Comparison of ENCODE assay signal across 9 cellular contexts in genomic region chr15:41559239-41559488, GRCh38. TPM values are rescaled to one million over a fixed set of nuclear protein-coding genes. Genes with fewer than 3 reads are reported as not detected.
DNase-seq lines count a peak whose midpoint lies in the region; ATAC-seq and TF ChIP-seq lines count a peak whose summit lies in the region.
"Had no signal": no experiment of that assay in that cellular context is flagged by ENCODE, and none has a peak within 500 bp of the region (broad histone marks: within the 10 kb centered on the region; RNA-seq: fewer than 3 reads in every experiment).

No MANE protein-coding gene starts in this region.

- in situ Hi-C loops in gastrocnemius medialis (cut with MboI; ENCODE audit: low sequenced_read_pairs in 4 of 4), result no loop called here

- H3K27ac ChIP-seq in SU-DHL-6 (ENCODE audit: low read depth, low read length) (no peak overlapping the region), left ventricle myocardium inferior (replicated peaks) (peak overlapping the region; percentile 76), gastrocnemius medialis (no peak overlapping the region)

- no peaks in the 10 kb centered on the region for H3K9me2 ChIP-seq in SU-DHL-6 (replicated peaks; ENCODE audit: insufficient read depth, low read length)

- no peak for DNase-seq in left ventricle myocardium inferior
- DNase-seq in gastrocnemius medialis, result no peak
- DNase-seq in NCI-H1694 (lab: John Stamatoyannopoulos, UW), result no peak
- no peak for DNase-seq in activated naive CD4-positive, alpha-beta T cell treated with Interleukin-2 at 50 U/mL for 16 hours
- DNase-seq: NCI-H187 treated with DMSO at 0.1 percent for 48 hours had no signal

- intact Hi-C loops in left ventricle myocardium inferior (cut with micrococcal nuclease) (no loop called here), gastrocnemius medialis (cut with DNase I; ENCODE audit: low total_unique reads) (loop anchor here (2.0 to 5.0 kb wide), 4 partner anchors 26 to 253 kb away; partner anchors contain the start of gene MGA)

- peak overlapping the region; percentile 57 for H3K4me2 ChIP-seq in SU-DHL-6 (ENCODE audit: low read depth, low read length, poor library complexity, severe bottlenecking)

- no peak for TF ChIP-seq CTCF in SU-DHL-6 (IDR thresholded peaks at IDR 0.05; ENCODE audit: insufficient read depth, low read length, poor library complexity, severe bottlenecking)
- no peak for TF ChIP-seq CTCF in left ventricle myocardium inferior (IDR thresholded peaks at IDR 0.05; ENCODE audit: borderline replicate concordance)
- no peak for TF ChIP-seq CTCF in gastrocnemius medialis (IDR thresholded peaks at IDR 0.05 in 4 of 5, conservative IDR thresholded peaks at IDR 0.05 in 1 of 5)

- peaks cover 13% of the 10 kb centered on the region; the same call in 1 of the 2 replicates for H3F3A ChIP-seq in SU-DHL-6 (ENCODE audit: insufficient read depth)

- no peak for TF ChIP-seq POLR2A in gastrocnemius medialis (IDR thresholded peaks at IDR 0.05)

- H3K36me3 ChIP-seq in ES-I3 (ENCODE audit: insufficient read depth, low read length), result no peaks in the 10 kb centered on the region
- H3K36me3 ChIP-seq in SU-DHL-6 (ENCODE audit: low read length), result no peaks in the 10 kb centered on the region
- H3K36me3 ChIP-seq in left ventricle myocardium inferior, result no peaks in the 10 kb centered on the region
- no peaks in the 10 kb centered on the region for H3K36me3 ChIP-seq in gastrocnemius medialis

- H3K9ac ChIP-seq in ES-I3 (ENCODE audit: low read depth, low read length) (peak overlapping the region; percentile 87), SU-DHL-6 (ENCODE audit: low read length) (peak overlapping the region; percentile 45)

- H3K27me3 ChIP-seq in SU-DHL-6 (ENCODE audit: low read length) (peaks cover 2% of the 10 kb centered on the region; the same call in 1 of the 2 replicates), left ventricle myocardium inferior (ENCODE audit: low read depth) (no peaks in the 10 kb centered on the region), gastrocnemius medialis (peaks cover 0 to 6% (median 3%) of the 10 kb centered on the region in 3 donors)

- H3K4me1 ChIP-seq in ES-I3 (ENCODE audit: insufficient read depth, low read length) (peaks cover 44% of the 10 kb centered on the region), left ventricle myocardium inferior (peaks cover 47% of the 10 kb centered on the region), gastrocnemius medialis (peaks cover 6 to 14% of the 10 kb centered on the region in 2 donors)

- ATAC-seq in gastrocnemius medialis (no peak), HG02852 (IDR thresholded peaks at IDR 0.05; ENCODE audit: unreplicated experiment) (no peak), GM21390 (IDR thresholded peaks at IDR 0.05; ENCODE audit: unreplicated experiment) (no peak)

- peak overlapping the region; percentile 56 for H2AFZ ChIP-seq in SU-DHL-6 (ENCODE audit: low read depth, low read length, severe bottlenecking)

- H3K79me2 ChIP-seq in SU-DHL-6 (ENCODE audit: insufficient read depth, low read length), result no peaks in the 10 kb centered on the region

- H3K9me3 ChIP-seq in ES-I3 (ENCODE audit: control insufficient read depth, insufficient read depth, low read length) (no peaks in the 10 kb centered on the region), SU-DHL-6 (ENCODE audit: insufficient read depth, low read length) (no peaks in the 10 kb centered on the region), left ventricle myocardium inferior (replicated peaks) (no peaks in the 10 kb centered on the region), gastrocnemius medialis (no peaks in the 10 kb centered on the region)

- H4K20me1 ChIP-seq in SU-DHL-6 (ENCODE audit: low read depth, low read length), result no peaks in the 10 kb centered on the region

- H3K4me3 ChIP-seq in SU-DHL-6 (ENCODE audit: insufficient read depth, low read length, poor library complexity, severe bottlenecking), result peak overlapping the region; percentile 47
- peak overlapping the region; percentile 76 for H3K4me3 ChIP-seq in left ventricle myocardium inferior
- H3K4me3 ChIP-seq in gastrocnemius medialis, result peak overlapping the region; percentile 26 to 70 (median 52)

RNA-seq across cellular contexts. Expression of gene TYRO3, which starts 0.2 kb away (rescaled TPM):
- total RNA-seq in left ventricle myocardium inferior (3.3 TPM), gastrocnemius medialis (1 to 10 TPM; 1.6 to 4.4 (median 2.4) TPM)

RNA-seq across cellular contexts. Expression of gene RPAP1, which starts 15.1 kb away (rescaled TPM):
- 25.6 TPM for total RNA-seq in left ventricle myocardium inferior
- 10 to 100 TPM; 17.8 to 73.2 (median 34.8) TPM for total RNA-seq in gastrocnemius medialis

RNA-seq across cellular contexts. Expression of gene LTK, which starts 45.5 kb away (rescaled TPM):
- total RNA-seq in left ventricle myocardium inferior, result 1.2 TPM
- under 1 TPM in 2 of 4 donors, not detected in 2; 0.34 to 0.68 TPM for total RNA-seq in gastrocnemius medialis
